ENCODE assay signal across 38 cellular contexts in genomic region chr13:36725936-36726335, GRCh38. TPM values are rescaled to one million over a fixed set of nuclear protein-coding genes. Genes with fewer than 3 reads are reported as not detected.
"Had no signal": no experiment of that assay in that cellular context is flagged by ENCODE, and none has a peak within 500 bp of the region (broad histone marks: within the 10 kb centered on the region; RNA-seq: fewer than 3 reads in every experiment).

No MANE protein-coding gene starts in this region.

- H3K27ac Mint-ChIP-seq: activated naive CD4-positive, alpha-beta T cell treated with anti-CD3 and anti-CD28 coated beads for 36 hours; activated naive CD4-positive, alpha-beta T cell treated with anti-CD3 and anti-CD28 coated beads, Interleukin-2, amount 10 ng/mL, durations not matched to agents 7 days and 5 days; activated naive CD4-positive, alpha-beta T cell treated with anti-CD3 and anti-CD28 coated beads, Interleukin-2, amount 50 U/mL, for 24 hours; activated naive CD4-positive, alpha-beta T cell treated with anti-CD3 and anti-CD28 coated beads, Interleukin-2, amount 50 U/mL, for 72 hours; activated naive CD8-positive, alpha-beta T cell; activated naive CD8-positive, alpha-beta T cell treated with anti-CD3 and anti-CD28 coated beads for 36 hours; activated naive CD8-positive, alpha-beta T cell treated with anti-CD3 and anti-CD28 coated beads, Interleukin-2, amount 10 ng/mL, durations not matched to agents 7 days and 5 days; activated naive CD8-positive, alpha-beta T cell treated with anti-CD3 and anti-CD28 coated beads, Interleukin-2, amount 50 U/mL, for 24 hours; activated T-cell treated with anti-CD3 and anti-CD28 coated beads, Interleukin-2, amount 50 U/mL, for 24 hours; activated T-cell treated with anti-CD3 and anti-CD28 coated beads, Interleukin-2, amount 50 U/mL, for 72 hours; activated T-helper 1 cell treated with anti-CD3 and anti-CD28 coated beads, Interleukin-12 subunit alpha, Interleukin-12 subunit beta, Interleukin-2, Interleukin-4 antibody, amounts not matched to agents 30 ng/mL and 10 ng/mL and 1 ng/mL, durations not matched to agents 14 hours and 24 hours and 36 hours; activated T-helper 17 cell treated with anti-CD3 and anti-CD28 coated beads, Interleukin-2, amount 50 U/mL, for 72 hours; activated T-helper 2 cell treated with anti-CD3 and anti-CD28 coated beads, Interferon-gamma antibody, Interleukin-2, Interleukin-4, amounts not matched to agents 10 μg/mL and 5 μg/mL and 100 μg/mL, durations not matched to agents 14 hours and 24 hours and 36 hours; brain had no signal

- H3K36me3 Mint-ChIP-seq: activated naive CD4-positive, alpha-beta T cell treated with anti-CD3 and anti-CD28 coated beads, Interleukin-2, amount 10 ng/mL, durations not matched to agents 7 days and 5 days; activated naive CD4-positive, alpha-beta T cell treated with anti-CD3 and anti-CD28 coated beads, Interleukin-2, amount 50 U/mL, for 24 hours; activated naive CD4-positive, alpha-beta T cell treated with anti-CD3 and anti-CD28 coated beads, Interleukin-2, amount 50 U/mL, for 72 hours; activated naive CD8-positive, alpha-beta T cell; activated naive CD8-positive, alpha-beta T cell treated with anti-CD3 and anti-CD28 coated beads for 36 hours; activated naive CD8-positive, alpha-beta T cell treated with anti-CD3 and anti-CD28 coated beads, Interleukin-2, amount 10 ng/mL, durations not matched to agents 7 days and 5 days; brain had no signal

- H3K9me3 Mint-ChIP-seq: activated naive CD4-positive, alpha-beta T cell treated with anti-CD3 and anti-CD28 coated beads for 36 hours; activated naive CD4-positive, alpha-beta T cell treated with anti-CD3 and anti-CD28 coated beads, Interleukin-2, amount 10 ng/mL, durations not matched to agents 7 days and 5 days; activated naive CD4-positive, alpha-beta T cell treated with anti-CD3 and anti-CD28 coated beads, Interleukin-2, amount 50 U/mL, for 24 hours; activated naive CD4-positive, alpha-beta T cell treated with anti-CD3 and anti-CD28 coated beads, Interleukin-2, amount 50 U/mL, for 72 hours; activated naive CD8-positive, alpha-beta T cell treated with anti-CD3 and anti-CD28 coated beads for 36 hours; activated naive CD8-positive, alpha-beta T cell treated with anti-CD3 and anti-CD28 coated beads, Interleukin-2, amount 10 ng/mL, durations not matched to agents 7 days and 5 days; activated naive CD8-positive, alpha-beta T cell treated with anti-CD3 and anti-CD28 coated beads, Interleukin-2, amount 50 U/mL, for 24 hours; activated T-cell treated with anti-CD3 and anti-CD28 coated beads, Interleukin-2, amount 50 U/mL, for 24 hours; activated T-cell treated with anti-CD3 and anti-CD28 coated beads, Interleukin-2, amount 50 U/mL, for 72 hours; activated T-helper 1 cell treated with anti-CD3 and anti-CD28 coated beads, Interleukin-12 subunit alpha, Interleukin-12 subunit beta, Interleukin-2, Interleukin-4 antibody, amounts not matched to agents 30 ng/mL and 10 ng/mL and 1 ng/mL, durations not matched to agents 14 hours and 24 hours and 36 hours; activated T-helper 17 cell treated with anti-CD3 and anti-CD28 coated beads, Interleukin-2, amount 50 U/mL, for 72 hours; activated T-helper 2 cell treated with anti-CD3 and anti-CD28 coated beads, Interferon-gamma antibody, Interleukin-2, Interleukin-4, amounts not matched to agents 10 μg/mL and 5 μg/mL and 100 μg/mL, durations not matched to agents 14 hours and 24 hours and 36 hours; brain; central memory CD8-positive, alpha-beta T cell had no signal

- DNase-seq: activated effector memory CD4-positive, alpha-beta T cell treated with anti-CD3 and anti-CD28 coated beads, Interleukin-2, amount 50 U/mL, for 16 hours; activated effector memory CD4-positive, alpha-beta T cell treated with Interleukin-2 at 50 U/mL for 16 hours; activated gamma-delta T cell; activated gamma-delta T cell treated with Interleukin-2 at 50 U/mL for 16 hours; activated naive CD4-positive, alpha-beta T cell; activated naive CD4-positive, alpha-beta T cell treated with anti-CD3 and anti-CD28 coated beads for 36 hours; activated naive CD4-positive, alpha-beta T cell treated with anti-CD3 and anti-CD28 coated beads, Interleukin-2, amount 10 ng/mL, durations not matched to agents 7 days and 5 days; activated naive CD4-positive, alpha-beta T cell treated with anti-CD3 and anti-CD28 coated beads, Interleukin-2, amount 50 U/mL, for 16 hours; activated naive CD4-positive, alpha-beta T cell treated with Interleukin-2 at 50 U/mL for 16 hours; activated naive CD8-positive, alpha-beta T cell treated with anti-CD3 and anti-CD28 coated beads for 36 hours; activated naive CD8-positive, alpha-beta T cell treated with anti-CD3 and anti-CD28 coated beads, Interleukin-2, amount 10 ng/mL, durations not matched to agents 7 days and 5 days; activated naive CD8-positive, alpha-beta T cell treated with anti-CD3 and anti-CD28 coated beads, Interleukin-2, amount 50 U/mL, for 24 hours; activated T-cell treated with anti-CD3 and anti-CD28 coated beads, Interleukin-2, amount 50 U/mL, for 1 hour; activated T-cell treated with anti-CD3 and anti-CD28 coated beads, Interleukin-2, amount 50 U/mL, for 24 hours; activated T-cell treated with anti-CD3 and anti-CD28 coated beads, Interleukin-2, amount 50 U/mL, for 48 hours; activated T-cell treated with anti-CD3 and anti-CD28 coated beads, Interleukin-2, amount 50 U/mL, for 72 hours; adrenal gland; amniotic stem cell; amygdala; anterior cingulate cortex; aorta; body of pancreas; brain microvascular endothelial cell; caudate nucleus; central memory CD4-positive, alpha-beta T cell; cerebellar nuclear complex had no signal

- H3K4me1 Mint-ChIP-seq: activated naive CD4-positive, alpha-beta T cell treated with anti-CD3 and anti-CD28 coated beads, Interleukin-2, amount 10 ng/mL, durations not matched to agents 7 days and 5 days; activated naive CD4-positive, alpha-beta T cell treated with anti-CD3 and anti-CD28 coated beads, Interleukin-2, amount 50 U/mL, for 24 hours; activated naive CD8-positive, alpha-beta T cell treated with anti-CD3 and anti-CD28 coated beads for 36 hours; activated naive CD8-positive, alpha-beta T cell treated with anti-CD3 and anti-CD28 coated beads, Interleukin-2, amount 10 ng/mL, durations not matched to agents 7 days and 5 days; activated naive CD8-positive, alpha-beta T cell treated with anti-CD3 and anti-CD28 coated beads, Interleukin-2, amount 50 U/mL, for 24 hours; activated T-helper 17 cell treated with anti-CD3 and anti-CD28 coated beads, Interleukin-2, amount 50 U/mL, for 72 hours; brain; central memory CD8-positive, alpha-beta T cell had no signal

- ATAC-seq: activated naive CD4-positive, alpha-beta T cell treated with anti-CD3 and anti-CD28 coated beads, Interleukin-2, amount 50 U/mL, for 72 hours; activated naive CD8-positive, alpha-beta T cell treated with anti-CD3 and anti-CD28 coated beads, Interleukin-2, amount 50 U/mL, for 24 hours; activated T-cell treated with anti-CD3 and anti-CD28 coated beads, Interleukin-2, amount 50 U/mL, for 72 hours; activated T-helper 17 cell treated with anti-CD3 and anti-CD28 coated beads, Interleukin-2, amount 50 U/mL, for 72 hours; body of pancreas had no signal

- H3K4me3 Mint-ChIP-seq: activated naive CD4-positive, alpha-beta T cell treated with anti-CD3 and anti-CD28 coated beads for 36 hours; activated naive CD4-positive, alpha-beta T cell treated with anti-CD3 and anti-CD28 coated beads, Interleukin-2, amount 10 ng/mL, durations not matched to agents 7 days and 5 days; activated naive CD4-positive, alpha-beta T cell treated with anti-CD3 and anti-CD28 coated beads, Interleukin-2, amount 50 U/mL, for 24 hours; activated naive CD8-positive, alpha-beta T cell; activated naive CD8-positive, alpha-beta T cell treated with anti-CD3 and anti-CD28 coated beads for 36 hours; activated naive CD8-positive, alpha-beta T cell treated with anti-CD3 and anti-CD28 coated beads, Interleukin-2, amount 10 ng/mL, durations not matched to agents 7 days and 5 days; activated naive CD8-positive, alpha-beta T cell treated with anti-CD3 and anti-CD28 coated beads, Interleukin-2, amount 50 U/mL, for 24 hours; activated T-cell treated with anti-CD3 and anti-CD28 coated beads, Interleukin-2, amount 50 U/mL, for 24 hours; activated T-cell treated with anti-CD3 and anti-CD28 coated beads, Interleukin-2, amount 50 U/mL, for 72 hours; activated T-helper 1 cell treated with anti-CD3 and anti-CD28 coated beads, Interleukin-12 subunit alpha, Interleukin-12 subunit beta, Interleukin-2, Interleukin-4 antibody, amounts not matched to agents 30 ng/mL and 10 ng/mL and 1 ng/mL, durations not matched to agents 14 hours and 24 hours and 36 hours; activated T-helper 17 cell treated with anti-CD3 and anti-CD28 coated beads, Interleukin-2, amount 50 U/mL, for 72 hours; brain; central memory CD8-positive, alpha-beta T cell had no signal

RNA-seq across cellular contexts. Expression of gene SERTM1, which starts 52.1 kb away (rescaled TPM):
- total RNA-seq: activated naive CD4-positive, alpha-beta T cell treated with anti-CD3 and anti-CD28 coated beads for 36 hours; activated naive CD4-positive, alpha-beta T cell treated with anti-CD3 and anti-CD28 coated beads, Interleukin-2, amount 50 U/mL, for 72 hours; activated naive CD8-positive, alpha-beta T cell treated with anti-CD3 and anti-CD28 coated beads for 36 hours; activated naive CD8-positive, alpha-beta T cell treated with anti-CD3 and anti-CD28 coated beads, Interleukin-2, amount 10 ng/mL, durations not matched to agents 7 days and 5 days; activated T-cell treated with anti-CD3 and anti-CD28 coated beads, Interleukin-2, amount 50 U/mL, for 72 hours; activated T-helper 1 cell treated with anti-CD3 and anti-CD28 coated beads, Interleukin-12 subunit alpha, Interleukin-12 subunit beta, Interleukin-2, Interleukin-4 antibody, amounts not matched to agents 30 ng/mL and 10 ng/mL and 1 ng/mL, durations not matched to agents 14 hours and 24 hours and 36 hours; activated T-helper 17 cell treated with anti-CD3 and anti-CD28 coated beads, Interleukin-2, amount 50 U/mL, for 72 hours; activated T-helper 2 cell treated with anti-CD3 and anti-CD28 coated beads, Interferon-gamma antibody, Interleukin-2, Interleukin-4, amounts not matched to agents 10 μg/mL and 5 μg/mL and 100 μg/mL, durations not matched to agents 14 hours and 24 hours and 36 hours; ascending aorta; bronchial epithelial cell; cardiac septum; chondrocyte had no signal
